21 cellular contexts compared by ENCODE assay signal in genomic region chr22:40410731-40411505, GRCh38. TPM values are rescaled to one million over a fixed set of nuclear protein-coding genes. Genes with fewer than 3 reads are reported as not detected.
DNase-seq lines count a peak whose midpoint lies in the region; ATAC-seq and TF ChIP-seq lines count a peak whose summit lies in the region.
"Had no signal": no experiment of that assay in that cellular context is flagged by ENCODE, and none has a peak within 500 bp of the region (broad histone marks: within the 10 kb centered on the region; RNA-seq: fewer than 3 reads in every experiment).

No MANE protein-coding gene starts in this region.

- intact Hi-C loops in left cardiac atrium (cut with DNase I): no loop called here

- no peak overlapping the region for H4K91ac ChIP-seq in neuronal stem cell (ENCODE audit: low read depth, low read length, poor library complexity)

- peak overlapping the region; percentile 22 for H3K27ac Mint-ChIP-seq in activated T-helper 17 cell treated with anti-CD3 and anti-CD28 coated beads, Interleukin-2, amount 50 U/mL, for 72 hours
- H3K27ac Mint-ChIP-seq: activated naive CD4-positive, alpha-beta T cell treated with anti-CD3 and anti-CD28 coated beads, Interleukin-2, amount 10 ng/mL, durations not matched to agents 7 days and 5 days had no signal

- no peak overlapping the region for H2BK15ac ChIP-seq in neuronal stem cell (ENCODE audit: low read length)

- peaks cover 0 to 3% of the 10 kb centered on the region in 2 donors for H3K9me3 ChIP-seq in neuronal stem cell (replicated peaks in 1 of 2; ENCODE audit: control insufficient read depth in 2 of 2, insufficient read depth in 1 of 2, low read depth in 1 of 2, low read length in 2 of 2)
- H3K9me3 ChIP-seq: heart left ventricle, thyroid gland had no signal

- DNase-seq in H7 (peak; percentile 45), neuronal stem cell (ENCODE audit: low spot score) (no peak), kidney glomerular epithelial cell (lab: John Stamatoyannopoulos, UW) (no peak), left cardiac atrium (no peak)
- DNase-seq: activated naive CD4-positive, alpha-beta T cell treated with anti-CD3 and anti-CD28 coated beads, Interleukin-2, amount 10 ng/mL, durations not matched to agents 7 days and 5 days; activated T-cell treated with anti-CD3 and anti-CD28 coated beads, Interleukin-2, amount 50 U/mL, for 1 hour; heart left ventricle; mesenchymal stem cell; NCI-H1105 treated with DMSO at 0.1 percent for 48 hours; NCI-H2029 treated with DMSO at 0.1 percent for 48 hours; NCI-H345; NCI-H774; SIG-M5; stimulated activated CD4-positive, alpha-beta T cell treated with anti-CD3 and anti-CD28 coated beads, Interleukin-4, amount 100 ng/mL, for 1 hour; stimulated activated naive CD4-positive, alpha-beta T cell treated with Interleukin-2 at 50 U/mL for 16 hours; thyroid gland had no signal

- peak overlapping the region; percentile 60 for H3K23ac ChIP-seq in neuronal stem cell (ENCODE audit: low read depth, low read length, poor library complexity)

- H3K4me1 Mint-ChIP-seq in activated T-helper 17 cell treated with anti-CD3 and anti-CD28 coated beads, Interleukin-2, amount 50 U/mL, for 72 hours: peaks cover 11% of the 10 kb centered on the region

- no peak overlapping the region for H2BK5ac ChIP-seq in neuronal stem cell (ENCODE audit: low read length)

- no peaks in the 10 kb centered on the region for H3K27me3 Mint-ChIP-seq in activated T-helper 17 cell treated with anti-CD3 and anti-CD28 coated beads, Interleukin-2, amount 50 U/mL, for 72 hours
- H3K27me3 Mint-ChIP-seq: activated naive CD4-positive, alpha-beta T cell treated with anti-CD3 and anti-CD28 coated beads, Interleukin-2, amount 10 ng/mL, durations not matched to agents 7 days and 5 days had no signal

- no peaks in the 10 kb centered on the region for H3K9me3 Mint-ChIP-seq in activated T-helper 17 cell treated with anti-CD3 and anti-CD28 coated beads, Interleukin-2, amount 50 U/mL, for 72 hours
- H3K9me3 Mint-ChIP-seq: activated naive CD4-positive, alpha-beta T cell treated with anti-CD3 and anti-CD28 coated beads, Interleukin-2, amount 10 ng/mL, durations not matched to agents 7 days and 5 days had no signal

- H3K4ac ChIP-seq in neuronal stem cell (ENCODE audit: low read length): no peak overlapping the region

- no peak overlapping the region for H2AK5ac ChIP-seq in neuronal stem cell (ENCODE audit: low read depth, low read length)

- H3K4me3 ChIP-seq in H7 (ENCODE audit: insufficient read depth, low read depth, low read length) (no peak overlapping the region), neuronal stem cell (ENCODE audit: low read length in 2 of 2) (peak overlapping the region in 1 of 2 donors; percentile 46)
- H3K4me3 ChIP-seq: heart left ventricle, thyroid gland had no signal

- no peak overlapping the region for H4K8ac ChIP-seq in neuronal stem cell (ENCODE audit: low read depth, low read length)

- H3K79me1 ChIP-seq in neuronal stem cell (ENCODE audit: low read depth, low read length): peaks cover 7% of the 10 kb centered on the region

- H3K4me2 ChIP-seq in neuronal stem cell (ENCODE audit: insufficient read depth, low read length, poor library complexity, severe bottlenecking): no peak overlapping the region

- H2BK12ac ChIP-seq in neuronal stem cell (ENCODE audit: low read length): no peak overlapping the region

- H2BK120ac ChIP-seq in neuronal stem cell (ENCODE audit: low read depth, low read length): no peak overlapping the region

- no peak overlapping the region for H2AFZ ChIP-seq in neuronal stem cell (ENCODE audit: low read length)

- H3K36me3 ChIP-seq in H7 (replicated peaks; ENCODE audit: control insufficient read depth, insufficient read depth, low read length): peaks cover 8% of the 10 kb centered on the region
- peaks cover 45 to 69% of the 10 kb centered on the region in 2 donors for H3K36me3 ChIP-seq in neuronal stem cell (replicated peaks in 1 of 2; ENCODE audit: control insufficient read depth in 2 of 2, insufficient read depth in 2 of 2, low read length in 2 of 2)

- H3K4me3 Mint-ChIP-seq in activated T-helper 17 cell treated with anti-CD3 and anti-CD28 coated beads, Interleukin-2, amount 50 U/mL, for 72 hours: no peak overlapping the region
- H3K4me3 Mint-ChIP-seq: activated naive CD4-positive, alpha-beta T cell treated with anti-CD3 and anti-CD28 coated beads, Interleukin-2, amount 10 ng/mL, durations not matched to agents 7 days and 5 days had no signal

- no peak for TF ChIP-seq CTCF in 22Rv1 (IDR thresholded peaks at IDR 0.05)

- H3K36me3 Mint-ChIP-seq in activated T-helper 17 cell treated with anti-CD3 and anti-CD28 coated beads, Interleukin-2, amount 50 U/mL, for 72 hours (ENCODE audit: low read depth): peaks cover 58% of the 10 kb centered on the region

- H3K18ac ChIP-seq in neuronal stem cell (ENCODE audit: low read length): no peak overlapping the region

- H3K14ac ChIP-seq in neuronal stem cell (ENCODE audit: low read length): peak overlapping the region; percentile 82

- WGBS in neuronal stem cell (ENCODE audit: extremely low coverage in 2 of 2, insufficient read length in 2 of 2, insufficient replicate concordance in 1 of 2), 2 donors: no CpG with 5 or more reads among the region's 13 CpGs

- H3K9ac ChIP-seq in neuronal stem cell (ENCODE audit: low read depth, low read length, poor library complexity): peak overlapping the region; percentile 77

- no peaks in the 10 kb centered on the region for H3K4me1 ChIP-seq in neuronal stem cell (ENCODE audit: control insufficient read depth in 2 of 2, insufficient read depth in 1 of 2, low read depth in 1 of 2, low read length in 2 of 2)

- H3K27me3 ChIP-seq in H7 (ENCODE audit: control insufficient read depth, insufficient read depth, low read length) (no peaks in the 10 kb centered on the region), neuronal stem cell (ENCODE audit: control insufficient read depth in 3 of 3, insufficient read depth in 3 of 3, low read depth in 1 of 3, low read length in 3 of 3) (no peaks in the 10 kb centered on the region)
- H3K27me3 ChIP-seq: heart left ventricle, thyroid gland had no signal

- H3K27ac ChIP-seq in 22Rv1 (0 out of 2 replicates have a peak overlapping the region, but pooled peaks have one; percentile 7), neuronal stem cell (replicated peaks; ENCODE audit: low read length) (no peak overlapping the region)
- H3K27ac ChIP-seq: epithelial cell of prostate, heart left ventricle, thyroid gland had no signal

- ATAC-seq in activated T-helper 17 cell treated with anti-CD3 and anti-CD28 coated beads, Interleukin-2, amount 50 U/mL, for 72 hours (replicated peaks): no peak
- ATAC-seq in left cardiac atrium: no peak
- ATAC-seq in GM19397 (IDR thresholded peaks at IDR 0.05; ENCODE audit: unreplicated experiment): no peak
- ATAC-seq in GM19395 (IDR thresholded peaks at IDR 0.05; ENCODE audit: unreplicated experiment): no peak
- ATAC-seq: heart left ventricle had no signal

RNA-seq across cellular contexts. Expression of gene SGSM3, which starts 40.5 kb away (rescaled TPM):
- total RNA-seq in H7 (2014; rRNA removed; shearing (Covaris generic)): 75.9 and 113 TPM in 2 replicates
- 10 to 100 TPM; 39.7 to 41.8 TPM for total RNA-seq in activated T-helper 17 cell treated with anti-CD3 and anti-CD28 coated beads, Interleukin-2, amount 50 U/mL, for 72 hours
- 57.4 TPM for polyA plus RNA-seq in neuronal stem cell (2013, experiment 1 of 2)
- 53.6 TPM for polyA plus RNA-seq in neuronal stem cell (2013, experiment 2 of 2)
- total RNA-seq in left cardiac atrium: 10 to 100 TPM; 39.1 to 45.3 TPM
